Comparison of ENCODE assay signal across 11 cellular contexts in genomic region chr4:178427663-178428062, GRCh38.
"Had no signal": no experiment of that assay in that cellular context is flagged by ENCODE, and none has a peak within 500 bp of the region (broad histone marks: within the 10 kb centered on the region; RNA-seq: fewer than 3 reads in every experiment).

No MANE protein-coding gene starts in this region.

- DNase-seq: GM23248, GOT3, H7, H9, HCEC 1CT, HFFc6 had no signal

- H3K4me1 ChIP-seq: HAP-1 had no signal

- FAIRE-seq: H1, H54 had no signal

- H2AFZ ChIP-seq: GM23248, GM23338 had no signal

- H3K27ac ChIP-seq: GM23248 had no signal

- H3K36me3 ChIP-seq: HAP-1 had no signal

- H3K9ac ChIP-seq: GM23248 had no signal

- H3K4me3 ChIP-seq: GM23248, GM23338, HAP-1 had no signal

- H3K4me2 ChIP-seq: GM23338 had no signal

- H3K9me3 ChIP-seq: HAP-1 had no signal

- ATAC-seq: GM23338, HCT116 had no signal
